In the genomic region with DNA sequence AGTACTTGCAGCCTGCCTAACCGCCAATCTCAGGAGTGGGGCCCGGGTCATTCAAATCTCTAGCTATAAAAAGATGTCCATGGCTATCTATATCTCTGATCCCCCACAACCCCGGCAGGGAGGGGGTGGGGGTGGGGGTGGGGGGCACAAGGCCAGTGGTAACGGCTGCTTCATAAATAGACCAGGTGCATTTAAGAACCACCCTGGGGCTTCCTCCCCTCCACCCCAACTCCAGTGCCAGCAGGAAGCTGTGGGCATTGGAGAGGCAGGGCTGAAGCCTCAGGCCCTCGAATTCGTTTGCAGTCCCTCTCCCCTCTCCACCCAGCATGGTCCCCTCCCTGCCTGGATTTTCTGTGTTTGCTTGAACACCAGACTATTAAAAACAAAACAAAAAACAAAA, we compare ENCODE assay signal across 13 cellular contexts. TPM values are rescaled to one million over a fixed set of nuclear protein-coding genes. Genes with fewer than 3 reads are reported as not detected.
A peak's percentile ranks its signal among the peaks of the same experiment; 100 is the strongest.
DNase-seq lines count a peak whose midpoint lies in the region; ATAC-seq and TF ChIP-seq lines count a peak whose summit lies in the region.
"Had no signal": no experiment of that assay in that cellular context is flagged by ENCODE, and none has a peak within 500 bp of the region (broad histone marks: within the 10 kb centered on the region; RNA-seq: fewer than 3 reads in every experiment).

No MANE protein-coding gene starts in this region.

- no peak for TF ChIP-seq CTCF in progenitor cell of endocrine pancreas (IDR thresholded peaks at IDR 0.05; ENCODE audit: unreplicated experiment)
- no peak for TF ChIP-seq CTCF in ovary (IDR thresholded peaks at IDR 0.05)

- intact Hi-C loops in ovary (cut with DNase I), result loop anchor here in 1 of 4 donors (10.0 kb wide), 1 partner anchor 163 kb away; no protein-coding TSS in a partner anchor
- intact Hi-C loops in posterior cingulate gyrus (cut with DNase I), result no loop called here

- H3K27me3 ChIP-seq in ovary, result no peaks in the 10 kb centered on the region

- no peak for DNase-seq in activated T-cell treated with anti-CD3 and anti-CD28 coated beads, Interleukin-2, amount 50 U/mL, for 4 hours
- DNase-seq in activated T-cell treated with anti-CD3 and anti-CD28 coated beads for 4 hours (no peak), progenitor cell of endocrine pancreas (ENCODE audit: low spot score, unreplicated experiment) (no peak), ovary (no peak), posterior cingulate gyrus (no peak), SW480 (ENCODE audit: low spot score) (no peak)
- no peak for DNase-seq in central memory CD8-positive, alpha-beta T cell (ENCODE audit: low spot score in 2 of 2)
- DNase-seq: MM.1S; NCI-H524; stimulated activated naive CD8-positive, alpha-beta T cell treated with anti-CD3 and anti-CD28 coated beads, Interleukin-15, Interleukin-2, amounts not matched to agents 100 U/mL and 50 U/mL, for 24 hours had no signal

- peak overlapping the region; percentile 67 for H3K4me3 Mint-ChIP-seq in activated T-cell treated with anti-CD3 and anti-CD28 coated beads, Interleukin-2, amount 50 U/mL, for 4 hours
- peak overlapping the region; percentile 46 to 88 (median 74) for H3K4me3 Mint-ChIP-seq in IgD-negative memory B cell
- H3K4me3 Mint-ChIP-seq in central memory CD8-positive, alpha-beta T cell, result peak overlapping the region; percentile 70
- peak overlapping the region; percentile 62 for H3K4me3 Mint-ChIP-seq in progenitor cell of endocrine pancreas (ENCODE audit: low read depth)

- H3K27ac Mint-ChIP-seq in IgD-negative memory B cell, result no peak overlapping the region
- H3K27ac Mint-ChIP-seq in central memory CD8-positive, alpha-beta T cell (ENCODE audit: low read depth), result no peak overlapping the region
- H3K27ac Mint-ChIP-seq in progenitor cell of endocrine pancreas, result no peak overlapping the region

- no peak for TF ChIP-seq EP300 in ovary (IDR thresholded peaks at IDR 0.05)

- no peaks in the 10 kb centered on the region for H3K9me3 Mint-ChIP-seq in activated T-cell treated with anti-CD3 and anti-CD28 coated beads, Interleukin-2, amount 50 U/mL, for 4 hours
- H3K9me3 Mint-ChIP-seq in IgD-negative memory B cell, result peaks cover 0 to 2% (median 0%) of the 10 kb centered on the region in 3 donors
- H3K9me3 Mint-ChIP-seq in central memory CD8-positive, alpha-beta T cell, result no peaks in the 10 kb centered on the region
- no peaks in the 10 kb centered on the region for H3K9me3 Mint-ChIP-seq in progenitor cell of endocrine pancreas (ENCODE audit: low read depth)

- peaks cover 11% of the 10 kb centered on the region for H3K27me3 Mint-ChIP-seq in activated T-cell treated with anti-CD3 and anti-CD28 coated beads, Interleukin-2, amount 50 U/mL, for 4 hours (ENCODE audit: low read depth)
- peaks cover 27% of the 10 kb centered on the region for H3K27me3 Mint-ChIP-seq in IgD-negative memory B cell
- no peaks in the 10 kb centered on the region for H3K27me3 Mint-ChIP-seq in central memory CD8-positive, alpha-beta T cell
- H3K27me3 Mint-ChIP-seq in progenitor cell of endocrine pancreas, result no peaks in the 10 kb centered on the region

- peaks cover 1% of the 10 kb centered on the region for H3K4me1 ChIP-seq in ovary (ENCODE audit: insufficient read depth)

- H3K36me3 ChIP-seq in ovary, result no peaks in the 10 kb centered on the region

- no peak overlapping the region for H3K27ac ChIP-seq in ovary

- TF ChIP-seq POLR2A in ovary (IDR thresholded peaks at IDR 0.05), result no peak

- H3K4me1 Mint-ChIP-seq in activated T-cell treated with anti-CD3 and anti-CD28 coated beads, Interleukin-2, amount 50 U/mL, for 4 hours (ENCODE audit: low read depth), result peaks cover 31% of the 10 kb centered on the region
- peaks cover 20 to 34% (median 22%) of the 10 kb centered on the region in 3 donors for H3K4me1 Mint-ChIP-seq in IgD-negative memory B cell
- H3K4me1 Mint-ChIP-seq in central memory CD8-positive, alpha-beta T cell, result peaks cover 59% of the 10 kb centered on the region
- peaks cover 32% of the 10 kb centered on the region for H3K4me1 Mint-ChIP-seq in progenitor cell of endocrine pancreas (ENCODE audit: low read depth)

- peaks cover 2% of the 10 kb centered on the region for H3K36me3 Mint-ChIP-seq in activated T-cell treated with anti-CD3 and anti-CD28 coated beads, Interleukin-2, amount 50 U/mL, for 4 hours (ENCODE audit: insufficient read depth)
- peaks cover 6% of the 10 kb centered on the region for H3K36me3 Mint-ChIP-seq in IgD-negative memory B cell
- peaks cover 12% of the 10 kb centered on the region for H3K36me3 Mint-ChIP-seq in central memory CD8-positive, alpha-beta T cell (ENCODE audit: insufficient read depth)
- no peaks in the 10 kb centered on the region for H3K36me3 Mint-ChIP-seq in progenitor cell of endocrine pancreas (ENCODE audit: insufficient read depth)

- no peak overlapping the region for H3K4me3 ChIP-seq in ovary

- no peak for ATAC-seq in activated T-cell treated with anti-CD3 and anti-CD28 coated beads, Interleukin-2, amount 50 U/mL, for 4 hours
- ATAC-seq in central memory CD8-positive, alpha-beta T cell (replicated peaks; ENCODE audit: extremely low read depth, poor library complexity, severe bottlenecking), result no peak
- ATAC-seq: esophagus mucosa; HCT116; stimulated activated naive CD8-positive, alpha-beta T cell treated with anti-CD3 and anti-CD28 coated beads, Interleukin-15, Interleukin-2, amounts not matched to agents 100 U/mL and 50 U/mL, for 24 hours had no signal

- 24 to 28% (median 26%) methylated on average over 6 of the region's 6 CpGs for WGBS in ovary, 3 donors

- H3K9me3 ChIP-seq in ovary, result no peaks in the 10 kb centered on the region

RNA-seq across cellular contexts. Expression of a gene that starts 56.0 kb away (rescaled TPM):
- 1 to 10 TPM in 2 of 3 donors, under 1 TPM in 1; 0.29 to 1.6 (median 1.2) TPM for total RNA-seq in activated T-cell treated with anti-CD3 and anti-CD28 coated beads, Interleukin-2, amount 50 U/mL, for 4 hours
- polyA plus RNA-seq in IgD-negative memory B cell, result 3.9 TPM
- 105 and 116 TPM in 2 replicates for total RNA-seq in progenitor cell of endocrine pancreas
- 10 to 100 TPM in 6 of 7 donors, 1 to 10 TPM in 1; 8.4 to 15.4 (median 12.7) TPM for total RNA-seq in ovary
- polyA plus RNA-seq in ovary, result 1 to 10 TPM; 4.3 to 4.4 TPM
